Comparison of ENCODE assay signal across 26 cellular contexts in genomic region chr16:15507959-15508336, GRCh38.
DNase-seq lines count a peak whose midpoint lies in the region; ATAC-seq, FAIRE-seq and TF ChIP-seq lines count a peak whose summit lies in the region.
"Had no signal": no experiment of that assay in that cellular context is flagged by ENCODE, and none has a peak within 500 bp of the region (broad histone marks: within the 10 kb centered on the region; RNA-seq: fewer than 3 reads in every experiment).

No MANE protein-coding gene starts in this region.

- no peak for DNase-seq in GM23248
- no peak for DNase-seq in smooth muscle cell (lab: John Stamatoyannopoulos, UW; ENCODE audit: unreplicated experiment)
- no peak for DNase-seq in T-helper 9 cell
- DNase-seq in GM12891 (ENCODE audit: insufficient read length, low spot score), result no peak
- no peak for DNase-seq in NCI-H2081 (lab: John Stamatoyannopoulos, UW)
- DNase-seq: activated CD8-positive, alpha-beta memory T cell treated with anti-CD3 and anti-CD28 coated beads for 24 hours; activated effector memory CD4-positive, alpha-beta T cell treated with Interleukin-2 at 50 U/mL for 16 hours; body of pancreas; DMS79 treated with DMSO at 0.1 percent for 48 hours; effector CD8-positive, alpha-beta T cell; GF-D8; HCEC 1CT; heart left ventricle; kidney; NCI-H1436; NCI-H2107; NCI-H446; NCI-H774; T-helper 17 cell had no signal

- H3K9me2 ChIP-seq in GM23248 (ENCODE audit: insufficient read depth), result no peaks in the 10 kb centered on the region

- H4K20me1 ChIP-seq in GM23248 (ENCODE audit: insufficient read depth) (no peaks in the 10 kb centered on the region), smooth muscle cell (ENCODE audit: low read depth) (peaks cover 4% of the 10 kb centered on the region)

- TF ChIP-seq POLR2A in gastroesophageal sphincter (IDR thresholded peaks at IDR 0.05) (no peak), GM12891 (IDR thresholded peaks at IDR 0.05; ENCODE audit: low read depth, low read length) (no peak)

- H3K36me3 ChIP-seq in GM23248 (ENCODE audit: low read depth) (no peaks in the 10 kb centered on the region), gastroesophageal sphincter (no peaks in the 10 kb centered on the region), smooth muscle cell (ENCODE audit: low read depth) (no peaks in the 10 kb centered on the region)
- H3K36me3 ChIP-seq: heart left ventricle had no signal

- no peaks in the 10 kb centered on the region for H3K27me3 ChIP-seq in GM23248 (replicated peaks; ENCODE audit: insufficient read depth)
- H3K27me3 ChIP-seq in gastroesophageal sphincter, result no peaks in the 10 kb centered on the region
- no peaks in the 10 kb centered on the region for H3K27me3 ChIP-seq in smooth muscle cell (ENCODE audit: low read depth)
- H3K27me3 ChIP-seq: body of pancreas, heart left ventricle, tibial nerve had no signal

- in situ Hi-C loops in GM23248 (cut with MboI), result no loop called here

- H3F3A ChIP-seq in GM23248 (ENCODE audit: insufficient read depth) (peaks cover 24% of the 10 kb centered on the region), smooth muscle cell (ENCODE audit: low read depth) (no peaks in the 10 kb centered on the region)

- H3K9me3 ChIP-seq in GM23248 (ENCODE audit: low read depth), result no peaks in the 10 kb centered on the region
- no peaks in the 10 kb centered on the region for H3K9me3 ChIP-seq in gastroesophageal sphincter
- H3K9me3 ChIP-seq in smooth muscle cell (replicated peaks; ENCODE audit: low read depth), result no peaks in the 10 kb centered on the region
- H3K9me3 ChIP-seq: body of pancreas, heart left ventricle, tibial nerve had no signal

- no peak for ATAC-seq in gastroesophageal sphincter
- no peak for ATAC-seq in HG02763 (IDR thresholded peaks at IDR 0.05; ENCODE audit: unreplicated experiment)
- ATAC-seq: body of pancreas, SK-N-SH treated with all-trans-retinoic acid at 6 μM for 48 hours, T-helper 17 cell had no signal

- H2AFZ ChIP-seq in GM23248, result no peak overlapping the region
- H2AFZ ChIP-seq in smooth muscle cell (ENCODE audit: low read depth), result no peak overlapping the region

- H3K9ac ChIP-seq in GM23248 (peak overlapping the region; percentile 62), smooth muscle cell (ENCODE audit: low read depth) (peak overlapping the region; percentile 39)

- H3K4me2 ChIP-seq in GM23248 (ENCODE audit: unreplicated experiment) (peak overlapping the region; percentile 55), smooth muscle cell (no peak overlapping the region)

- no peak for FAIRE-seq in GM12891 (lab: Jason Lieb, UNC)
- FAIRE-seq: HTR-8/SVneo, kidney had no signal

- TF ChIP-seq CTCF in gastroesophageal sphincter (IDR thresholded peaks at IDR 0.05) (no peak), smooth muscle cell (IDR thresholded peaks at IDR 0.05; ENCODE audit: borderline replicate concordance, insufficient read depth, poor library complexity, severe bottlenecking) (no peak)

- no peak for TF ChIP-seq EP300 in gastroesophageal sphincter (IDR thresholded peaks at IDR 0.05)

- WGBS in GM23248 (ENCODE audit: low coverage in 1 of 2, low lambda C conversion rate in 2 of 2, missing lambda C conversion rate in 2 of 2), 2 experiments, result 90 to 91% methylated on average over 4 of the region's 4 CpGs
- 94% methylated on average over 4 of the region's 4 CpGs; no CpG with 5 or more reads in 1 of the 2 donors for WGBS in gastroesophageal sphincter (ENCODE audit: low coverage in 1 of 2), 2 donors
- 95% methylated on average over 4 of the region's 4 CpGs for WGBS in smooth muscle cell (ENCODE audit: low lambda C conversion rate)

- H3K4me3 ChIP-seq in GM23248, result no peak overlapping the region
- no peak overlapping the region for H3K4me3 ChIP-seq in gastroesophageal sphincter
- H3K4me3 ChIP-seq in smooth muscle cell, result no peak overlapping the region
- H3K4me3 ChIP-seq: body of pancreas, heart left ventricle, tibial nerve had no signal

- H3K79me2 ChIP-seq in GM23248 (ENCODE audit: insufficient read depth) (peaks cover 86% of the 10 kb centered on the region), smooth muscle cell (ENCODE audit: low read depth) (no peaks in the 10 kb centered on the region)

- peak overlapping the region; percentile 61 for H3K27ac ChIP-seq in GM23248
- peak overlapping the region; percentile 4 for H3K27ac ChIP-seq in angular gyrus (ENCODE audit: low read depth, low read length)
- peak overlapping the region in 3 of 4 donors; percentile 28 to 53 (median 41) for H3K27ac ChIP-seq in gastroesophageal sphincter
- no peak overlapping the region for H3K27ac ChIP-seq in smooth muscle cell (ENCODE audit: low read depth)
- H3K27ac ChIP-seq: body of pancreas, epithelial cell of prostate, heart left ventricle had no signal

- H3K4me1 ChIP-seq in GM23248 (ENCODE audit: insufficient read depth) (peaks cover 22% of the 10 kb centered on the region), gastroesophageal sphincter (peaks cover 0 to 28% (median 15%) of the 10 kb centered on the region in 3 donors), smooth muscle cell (ENCODE audit: low read depth) (peaks cover 6% of the 10 kb centered on the region)
- H3K4me1 ChIP-seq: body of pancreas had no signal

TF ChIP-seq in GM12891, 5 proteins besides CTCF, POLR2A, EP300 and RAD21:
- no peak for TF ChIP-seq PAX5 (IDR thresholded peaks at IDR 0.05; ENCODE audit: insufficient read depth, low read length, severe bottlenecking)
